Comparison of ENCODE assay signal across 14 cellular contexts in the genomic region with DNA sequence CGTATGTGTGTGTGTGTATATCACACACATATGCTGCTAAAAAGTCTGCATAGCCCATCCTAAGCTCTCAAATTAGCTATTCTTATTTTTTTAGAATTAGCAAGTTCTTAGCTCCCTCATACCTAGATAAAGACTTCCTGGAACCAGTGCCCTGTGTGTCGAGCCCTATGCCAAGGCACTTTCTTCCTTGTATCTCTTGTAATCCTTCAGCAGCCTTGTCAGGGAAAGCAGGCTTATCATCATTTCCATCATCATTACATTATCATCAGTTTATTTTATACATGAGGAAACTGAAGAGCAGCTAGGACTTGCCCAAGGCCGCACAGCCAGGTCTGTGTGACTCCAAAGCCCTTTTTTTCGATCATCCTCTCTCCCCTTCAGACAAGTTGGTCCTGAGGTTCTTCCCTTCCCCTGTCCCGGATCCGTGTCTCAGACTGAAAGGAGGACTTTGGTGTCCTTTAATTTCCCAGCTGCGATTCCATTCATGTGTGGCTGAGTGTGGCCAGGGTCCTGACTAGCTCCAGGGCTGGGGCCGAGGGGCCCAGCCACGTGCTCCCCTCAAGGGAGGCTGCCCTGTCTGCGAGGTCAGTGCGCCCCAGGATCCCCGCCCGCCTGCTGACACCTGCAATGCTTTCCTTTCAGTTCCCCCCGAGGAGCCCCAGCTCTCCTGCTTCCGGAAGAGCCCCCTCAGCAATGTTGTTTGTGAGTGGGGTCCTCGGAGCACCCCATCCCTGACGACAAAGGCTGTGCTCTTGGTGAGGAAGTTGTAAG. TPM values are rescaled to one million over a fixed set of nuclear protein-coding genes. Genes with fewer than 3 reads are reported as not detected.
DNase-seq lines count a peak whose midpoint lies in the region; ATAC-seq, FAIRE-seq and TF ChIP-seq lines count a peak whose summit lies in the region.
"Had no signal": no experiment of that assay in that cellular context is flagged by ENCODE, and none has a peak within 500 bp of the region (broad histone marks: within the 10 kb centered on the region; RNA-seq: fewer than 3 reads in every experiment).

No MANE protein-coding gene starts in this region.

- H3K4me1 Mint-ChIP-seq in dendritic cell treated with granulocyte-macrophage colony-stimulating factor and Interleukin-4, amounts not matched to agents 40 ng/mL and 50 ng/mL, for 4 days (ENCODE audit: low read depth), result peaks cover 90% of the 10 kb centered on the region
- H3K4me1 Mint-ChIP-seq in naive thymus-derived CD4-positive, alpha-beta T cell, result peaks cover 25 to 79% (median 59%) of the 10 kb centered on the region in 7 donors

- H3K27ac ChIP-seq in right cardiac atrium (ENCODE audit: low read length) (no peak overlapping the region), uterus (peak overlapping the region; percentile 88 to 93)
- H3K27ac ChIP-seq in naive thymus-derived CD4-positive, alpha-beta T cell (ENCODE audit: low read depth, low read length), result peak overlapping the region; percentile 31

- H3K4me1 ChIP-seq in right cardiac atrium (ENCODE audit: control insufficient read depth, insufficient read depth, low read length) (peaks cover 30% of the 10 kb centered on the region), uterus (peaks cover 22 to 34% of the 10 kb centered on the region in 2 donors)
- H3K4me1 ChIP-seq in naive thymus-derived CD4-positive, alpha-beta T cell (ENCODE audit: control insufficient read depth in 2 of 2, insufficient read depth in 2 of 2, low read length in 2 of 2), result peaks cover 10 to 43% of the 10 kb centered on the region in 2 donors

- ATAC-seq in right cardiac atrium (no peak), Right ventricle myocardium inferior (no peak)
- no peak for ATAC-seq in naive thymus-derived CD4-positive, alpha-beta T cell

- H3K27me3 ChIP-seq in right cardiac atrium (ENCODE audit: control insufficient read depth, insufficient read depth) (no peaks in the 10 kb centered on the region), uterus (no peaks in the 10 kb centered on the region)
- H3K27me3 ChIP-seq in naive thymus-derived CD4-positive, alpha-beta T cell (ENCODE audit: control insufficient read depth in 2 of 2, insufficient read depth in 2 of 2, low read length in 2 of 2), result no peaks in the 10 kb centered on the region
- H3K27me3 ChIP-seq: dorsolateral prefrontal cortex had no signal

- DNase-seq in right cardiac atrium, result peak in 2 of 3 donors; percentile 27 to 48
- DNase-seq in Right ventricle myocardium inferior (ENCODE audit: missing footprints), result no peak
- DNase-seq in naive thymus-derived CD4-positive, alpha-beta T cell, result no peak
- DNase-seq in uterus, result no peak
- no peak for DNase-seq in urothelium cell line (ENCODE audit: low spot score)
- no peak for DNase-seq in NCI-H82 treated with DMSO at 0.1 percent for 48 hours (lab: John Stamatoyannopoulos, UW; ENCODE audit: unreplicated experiment)
- no peak for DNase-seq in HK-2 (ENCODE audit: unreplicated experiment)
- DNase-seq: activated CD4-positive, alpha-beta T cell treated with anti-CD3 and anti-CD28 coated beads, Interleukin-2, amount 10 ng/mL, durations not matched to agents 24 days and 14 days; NCI-H1105 treated with DMSO at 0.1 percent for 48 hours; stimulated activated naive CD4-positive, alpha-beta T cell treated with Interleukin-2 at 50 U/mL for 16 hours had no signal

- H3K36me3 Mint-ChIP-seq in dendritic cell treated with granulocyte-macrophage colony-stimulating factor and Interleukin-4, amounts not matched to agents 40 ng/mL and 50 ng/mL, for 4 days (ENCODE audit: low read depth), result peaks cover 89% of the 10 kb centered on the region
- H3K36me3 Mint-ChIP-seq in naive thymus-derived CD4-positive, alpha-beta T cell, result peaks cover 4 to 40% (median 16%) of the 10 kb centered on the region in 5 donors

- TF ChIP-seq CTCF in uterus (IDR thresholded peaks at IDR 0.05), result no peak

- H3K4me3 Mint-ChIP-seq in dendritic cell treated with granulocyte-macrophage colony-stimulating factor and Interleukin-4, amounts not matched to agents 40 ng/mL and 50 ng/mL, for 4 days, result no peak overlapping the region
- no peak overlapping the region for H3K4me3 Mint-ChIP-seq in naive thymus-derived CD4-positive, alpha-beta T cell
- H3K4me3 Mint-ChIP-seq: activated CD4-positive, alpha-beta T cell treated with anti-CD3 and anti-CD28 coated beads, Interleukin-2, amount 10 ng/mL, durations not matched to agents 24 days and 14 days; T-helper 1 cell treated with Interleukin-12 subunit alpha and Interleukin-12 subunit beta and Interleukin-4 antibody, amounts not matched to agents 30 μg/mL and 1 μg/mL, for 36 hours had no signal

- no peak for FAIRE-seq in urothelium cell line (lab: Jason Lieb, UNC)

- POLR2A ChIA-PET in naive thymus-derived CD4-positive, alpha-beta T cell (lab: Charles Lee), result interaction anchor here (0.6 to 2.4 kb wide), 5 partner anchors 9 to 46 kb away, joined by 3 to 12 read pairs (median 4); no protein-coding TSS in a partner anchor

- no peaks in the 10 kb centered on the region for H3K27me3 Mint-ChIP-seq in dendritic cell treated with granulocyte-macrophage colony-stimulating factor and Interleukin-4, amounts not matched to agents 40 ng/mL and 50 ng/mL, for 4 days
- no peaks in the 10 kb centered on the region for H3K27me3 Mint-ChIP-seq in naive thymus-derived CD4-positive, alpha-beta T cell
- H3K27me3 Mint-ChIP-seq: activated CD4-positive, alpha-beta T cell treated with anti-CD3 and anti-CD28 coated beads, Interleukin-2, amount 10 ng/mL, durations not matched to agents 24 days and 14 days had no signal

- CTCF ChIA-PET in naive thymus-derived CD4-positive, alpha-beta T cell (lab: Charles Lee), result interaction anchor here (0.6 to 1.6 kb wide), 7 partner anchors 9 to 1710 kb away, joined by 3 to 8 read pairs (median 3); no protein-coding TSS in a partner anchor

- intact Hi-C loops in right cardiac atrium (cut with DNase I) (no loop called here), Right ventricle myocardium inferior (cut with DNase I) (no loop called here), uterus (cut with DNase I; ENCODE audit: low total_unique reads) (no loop called here)
- intact Hi-C loops in dendritic cell treated with granulocyte-macrophage colony-stimulating factor and Interleukin-4, amounts not matched to agents 40 ng/mL and 50 ng/mL, for 4 days (cut with micrococcal nuclease), result loop anchor here (5.0 kb wide), 1 partner anchor 47 kb away; no protein-coding TSS in a partner anchor
- intact Hi-C loops in naive thymus-derived CD4-positive, alpha-beta T cell (cut with micrococcal nuclease), result no loop called here

- no peak for TF ChIP-seq POLR2A in uterus (IDR thresholded peaks at IDR 0.05)

- peaks cover 0 to 59% (median 21%) of the 10 kb centered on the region in 3 experiments for H3K36me3 ChIP-seq in naive thymus-derived CD4-positive, alpha-beta T cell (ENCODE audit: control insufficient read depth in 2 of 3, insufficient read depth in 3 of 3, low read length in 3 of 3)
- H3K36me3 ChIP-seq in uterus, result no peaks in the 10 kb centered on the region

- H3K9me3 ChIP-seq in right cardiac atrium (ENCODE audit: control insufficient read depth, low read length) (no peaks in the 10 kb centered on the region), uterus (no peaks in the 10 kb centered on the region)
- H3K9me3 ChIP-seq in naive thymus-derived CD4-positive, alpha-beta T cell (ENCODE audit: control insufficient read depth in 2 of 3, low read length in 3 of 3), result no peaks in the 10 kb centered on the region

- WGBS in right cardiac atrium, result 80% methylated on average over 17 of the region's 17 CpGs

- no peaks in the 10 kb centered on the region for H3K9me3 Mint-ChIP-seq in dendritic cell treated with granulocyte-macrophage colony-stimulating factor and Interleukin-4, amounts not matched to agents 40 ng/mL and 50 ng/mL, for 4 days
- H3K9me3 Mint-ChIP-seq in naive thymus-derived CD4-positive, alpha-beta T cell, result no peaks in the 10 kb centered on the region
- H3K9me3 Mint-ChIP-seq: activated CD4-positive, alpha-beta T cell treated with anti-CD3 and anti-CD28 coated beads, Interleukin-2, amount 10 ng/mL, durations not matched to agents 24 days and 14 days; activated T-helper 2 cell treated with anti-CD3 and anti-CD28 coated beads, Interferon-gamma antibody, Interleukin-2, Interleukin-4, amounts not matched to agents 10 μg/mL and 5 μg/mL and 100 μg/mL, durations not matched to agents 14 hours and 24 hours and 36 hours; T-helper 1 cell treated with Interleukin-12 subunit alpha and Interleukin-12 subunit beta and Interleukin-4 antibody, amounts not matched to agents 30 μg/mL and 1 μg/mL, for 36 hours had no signal

- H3K4me3 ChIP-seq in right cardiac atrium (ENCODE audit: low read length), result no peak overlapping the region
- H3K4me3 ChIP-seq in naive thymus-derived CD4-positive, alpha-beta T cell (ENCODE audit: low read length), result no peak overlapping the region
- no peak overlapping the region for H3K4me3 ChIP-seq in uterus
- H3K4me3 ChIP-seq: dorsolateral prefrontal cortex had no signal

- peak overlapping the region; percentile 86 for H3K27ac Mint-ChIP-seq in dendritic cell treated with granulocyte-macrophage colony-stimulating factor and Interleukin-4, amounts not matched to agents 40 ng/mL and 50 ng/mL, for 4 days
- peak overlapping the region in 7 of 9 donors; percentile 12 to 87 (median 79) for H3K27ac Mint-ChIP-seq in naive thymus-derived CD4-positive, alpha-beta T cell
- H3K27ac Mint-ChIP-seq: activated CD4-positive, alpha-beta T cell treated with anti-CD3 and anti-CD28 coated beads, Interleukin-2, amount 10 ng/mL, durations not matched to agents 24 days and 14 days; activated T-helper 2 cell treated with anti-CD3 and anti-CD28 coated beads, Interferon-gamma antibody, Interleukin-2, Interleukin-4, amounts not matched to agents 10 μg/mL and 5 μg/mL and 100 μg/mL, durations not matched to agents 14 hours and 24 hours and 36 hours; T-helper 1 cell treated with Interleukin-12 subunit alpha and Interleukin-12 subunit beta and Interleukin-4 antibody, amounts not matched to agents 30 μg/mL and 1 μg/mL, for 36 hours had no signal

RNA-seq across cellular contexts. Expression of a gene that starts 24.9 kb away (rescaled TPM):
- total RNA-seq in right cardiac atrium (10 to 100 TPM in 3 of 4 donors, 1 to 10 TPM in 1; 8.9 to 13.2 (median 12.1) TPM), Right ventricle myocardium inferior (13.1 TPM), uterus (10 to 100 TPM in 3 of 4 donors, 1 to 10 TPM in 1; 9.7 to 28.2 (median 17.1) TPM)
- 5.7 TPM for polyA plus RNA-seq in right cardiac atrium
- total RNA-seq in naive thymus-derived CD4-positive, alpha-beta T cell, result 10 to 100 TPM in 4 of 5 experiments, 1 to 10 TPM in 1; 5.2 to 91.6 (median 85.6) TPM
- 10 to 100 TPM; 55.1 to 66.3 TPM for polyA plus RNA-seq in naive thymus-derived CD4-positive, alpha-beta T cell

Comparison
In these comparisons a context has a peak if more than half of its experiments do, and no peak if none do; other contexts are left out.
1. DNase-seq: peak in right cardiac atrium (2 of 3); none in Right ventricle myocardium inferior (single experiment), naive thymus-derived CD4-positive, alpha-beta T cell (0 of 9), uterus (0 of 2), urothelium cell line (single experiment), NCI-H82 treated with DMSO at 0.1 percent for 48 hours (single experiment) and HK-2 (single experiment).